ENCODE assay signal across 14 cellular contexts in genomic region chr2:74036450-74037175, GRCh38. TPM values are rescaled to one million over a fixed set of nuclear protein-coding genes. Genes with fewer than 3 reads are reported as not detected.
DNase-seq lines count a peak whose midpoint lies in the region; ATAC-seq, FAIRE-seq and TF ChIP-seq lines count a peak whose summit lies in the region.
"Had no signal": no experiment of that assay in that cellular context is flagged by ENCODE, and none has a peak within 500 bp of the region (broad histone marks: within the 10 kb centered on the region; RNA-seq: fewer than 3 reads in every experiment).

No MANE protein-coding gene starts in this region.

- peaks cover 72% of the 10 kb centered on the region for H3K4me1 ChIP-seq in GM12878 (ENCODE audit: control insufficient read depth, insufficient read depth, low read length)

- RAD21 ChIA-PET in GM12878 (lab: Charles Lee; ENCODE audit: unreplicated experiment), result interaction anchor here (0.7 to 3.2 kb wide), 10 partner anchors 10 to 208 kb away, joined by 3 to 11 read pairs (median 5); partner anchors contain the start of gene STAMBP

- peaks cover 3% of the 10 kb centered on the region; the same call in 1 of the 2 replicates for H4K20me1 ChIP-seq in GM12878 (ENCODE audit: control insufficient read depth, insufficient read depth)

- in situ Hi-C loops in GM12878 (cut with MboI), result no loop called here

- H3K27me3 Mint-ChIP-seq in activated CD4-positive, alpha-beta T cell treated with anti-CD3 and anti-CD28 coated beads, Interleukin-2, amount 10 ng/mL, durations not matched to agents 24 days and 14 days, result no peaks in the 10 kb centered on the region
- H3K27me3 Mint-ChIP-seq in osteocyte (ENCODE audit: unreplicated experiment), result no peaks in the 10 kb centered on the region

- no peak overlapping the region for H3K27ac Mint-ChIP-seq in activated CD4-positive, alpha-beta T cell treated with anti-CD3 and anti-CD28 coated beads, Interleukin-2, amount 10 ng/mL, durations not matched to agents 24 days and 14 days
- no peak overlapping the region for H3K27ac Mint-ChIP-seq in osteocyte (ENCODE audit: unreplicated experiment)

- TF ChIP-seq POLR2A in NB4 (IDR thresholded peaks at IDR 0.05; ENCODE audit: extremely low read depth, insufficient read length), result no peak
- TF ChIP-seq POLR2A in GM12878 (IDR thresholded peaks at IDR 0.05; ENCODE audit: low read depth, low read length), result no peak

- DNase-seq in activated CD4-positive, alpha-beta T cell treated with anti-CD3 and anti-CD28 coated beads, Interleukin-2, amount 10 ng/mL, durations not matched to agents 24 days and 14 days, result no peak
- no peak for DNase-seq in activated CD4-positive, alpha-beta T cell treated with anti-CD3 and anti-CD28 coated beads for 4 hours
- DNase-seq in NB4 (ENCODE audit: low read depth) (peak; percentile 54), GM12878 (ENCODE audit: low read depth, low spot score) (no peak), osteocyte (ENCODE audit: extremely low spot score, unreplicated experiment) (peak; percentile 44), NCI-H1436 (lab: John Stamatoyannopoulos, UW) (no peak), NCI-H1417 treated with DMSO at 0.1 percent for 48 hours (lab: John Stamatoyannopoulos, UW) (no peak)
- no peak for DNase-seq in NK-92 treated with Interleukin-12 subunit alpha and Interleukin-12 subunit beta, amount 100 ng/mL, for 24 hours (lab: John Stamatoyannopoulos, UW)
- DNase-seq: effector CD8-positive, alpha-beta T cell; left cardiac atrium; NCI-H1105; stimulated activated CD4-positive, alpha-beta T cell treated with anti-CD3 and anti-CD28 coated beads, Interleukin-12 subunit alpha, Interleukin-12 subunit beta, amount 100 ng/mL, for 4 hours had no signal

- peak overlapping the region; percentile 78 for H3K4me2 ChIP-seq in GM12878 (ENCODE audit: control insufficient read depth, insufficient read depth)

- TF ChIP-seq CTCF in NB4 (IDR thresholded peaks at IDR 0.05; ENCODE audit: low read depth, low read length) (no peak), GM12878 (IDR thresholded peaks at IDR 0.05 in 2 of 3, conservative IDR thresholded peaks at IDR 0.05 in 1 of 3; ENCODE audit: control insufficient read depth in 2 of 3, extremely low read depth in 1 of 3, insufficient read depth in 1 of 3, low read depth in 3 of 3, low read length in 3 of 3) (no peak), osteocyte (IDR thresholded peaks at IDR 0.05) (no peak)

- no peak for TF ChIP-seq RAD21 in GM12878 (IDR thresholded peaks at IDR 0.05; ENCODE audit: insufficient read depth, low read depth, low read length)

- ATAC-seq in GM12878, result no peak

- H3K4me3 Mint-ChIP-seq in activated CD4-positive, alpha-beta T cell treated with anti-CD3 and anti-CD28 coated beads, Interleukin-2, amount 10 ng/mL, durations not matched to agents 24 days and 14 days, result peak overlapping the region; percentile 20
- H3K4me3 Mint-ChIP-seq in osteocyte (ENCODE audit: unreplicated experiment), result no peak overlapping the region

- CTCF ChIA-PET in GM12878 (lab: Yijun Ruan, JAX), result interaction anchor here (0.6 to 1.6 kb wide), 6 partner anchors 16 to 212 kb away, joined by 3 to 6 read pairs (median 3); partner anchors contain the start of gene STAMBP

- H2AFZ ChIP-seq in GM12878 (ENCODE audit: control insufficient read depth, low read depth, low read length), result no peak overlapping the region

- H3K9me3 Mint-ChIP-seq in activated CD4-positive, alpha-beta T cell treated with anti-CD3 and anti-CD28 coated beads, Interleukin-2, amount 10 ng/mL, durations not matched to agents 24 days and 14 days, result no peaks in the 10 kb centered on the region
- H3K9me3 Mint-ChIP-seq in osteocyte (ENCODE audit: unreplicated experiment), result no peaks in the 10 kb centered on the region

- peaks cover 1 to 11% of the 10 kb centered on the region in 2 experiments; a peak in 3 of 4 replicates for H3K36me3 ChIP-seq in GM12878 (ENCODE audit: control insufficient read depth in 2 of 2, insufficient read depth in 2 of 2, low read length in 1 of 2)
- H3K36me3 ChIP-seq: gastroesophageal sphincter, vagina had no signal

- no peak for FAIRE-seq in GM12878 (lab: Jason Lieb, UNC)

- no TSS peak for BruUV-seq in GM12878 (replicated peaks; lab: Mats Ljungman, UMichigan)

- SMC1A ChIA-PET in GM12878 (lab: Charles Lee; ENCODE audit: uncharacterized antibody, unreplicated experiment), result interaction anchor here (0.5 to 3.5 kb wide), 12 partner anchors 11 to 126 kb away, joined by 3 to 17 read pairs (median 4); no protein-coding TSS in a partner anchor

- no peak for TF ChIP-seq EP300 in GM12878 (IDR thresholded peaks at IDR 0.05; ENCODE audit: borderline replicate concordance in 1 of 2, control insufficient read depth in 1 of 2, low read depth in 2 of 2, low read length in 2 of 2)

- H3K4me1 Mint-ChIP-seq in activated CD4-positive, alpha-beta T cell treated with anti-CD3 and anti-CD28 coated beads, Interleukin-2, amount 10 ng/mL, durations not matched to agents 24 days and 14 days, result peaks cover 63% of the 10 kb centered on the region
- H3K4me1 Mint-ChIP-seq in osteocyte (ENCODE audit: unreplicated experiment), result peaks cover 31% of the 10 kb centered on the region

- peaks cover 91% of the 10 kb centered on the region for H3K79me2 ChIP-seq in GM12878 (ENCODE audit: control insufficient read depth, insufficient read depth, low read length)

- no peaks in the 10 kb centered on the region for H3K9me3 ChIP-seq in GM12878 (replicated peaks; ENCODE audit: control insufficient read depth, insufficient read depth, low read length)
- H3K9me3 ChIP-seq: gastroesophageal sphincter, vagina had no signal

- H3K27ac ChIP-seq in GM12878 (ENCODE audit: control insufficient read depth, insufficient read depth), result peak overlapping the region; percentile 57
- H3K27ac ChIP-seq: gastroesophageal sphincter, vagina had no signal

- no peak overlapping the region for H3K9ac ChIP-seq in GM12878 (ENCODE audit: control insufficient read depth, insufficient read depth, low read length)

- intact Hi-C loops in activated CD4-positive, alpha-beta T cell treated with anti-CD3 and anti-CD28 coated beads, Interleukin-2, amount 10 ng/mL, durations not matched to agents 24 days and 14 days (cut with micrococcal nuclease), result no loop called here
- intact Hi-C loops in GM12878 (cut with micrococcal nuclease; ENCODE audit: unreplicated experiment), result no loop called here

- POLR2A ChIA-PET in GM12878 (lab: Charles Lee), result interaction anchor here (0.7 to 2.2 kb wide), 9 partner anchors 11 to 208 kb away, joined by 3 to 10 read pairs (median 4); partner anchors contain the start of genes STAMBP and TET3

- H3K36me3 Mint-ChIP-seq in activated CD4-positive, alpha-beta T cell treated with anti-CD3 and anti-CD28 coated beads, Interleukin-2, amount 10 ng/mL, durations not matched to agents 24 days and 14 days (ENCODE audit: low read depth), result peaks cover 5% of the 10 kb centered on the region
- no peaks in the 10 kb centered on the region for H3K36me3 Mint-ChIP-seq in osteocyte (ENCODE audit: unreplicated experiment)

- H3K4me3 ChIP-seq in NB4 (ENCODE audit: low read depth, low read length), result peak overlapping the region; percentile 16
- peak overlapping the region; percentile 35; the same call in 1 of the 2 replicates for H3K4me3 ChIP-seq in GM12878
- H3K4me3 ChIP-seq: gastroesophageal sphincter, vagina had no signal

- WGBS in GM12878 (ENCODE audit: insufficient coverage, insufficient replicate concordance, low lambda C conversion rate, missing lambda C conversion rate), result 46% methylated on average over 4 of the region's 4 CpGs

- H3K27me3 ChIP-seq in GM12878 (replicated peaks in 1 of 2; ENCODE audit: control insufficient read depth in 2 of 2, insufficient read depth in 2 of 2, low read length in 1 of 2), result no peaks in the 10 kb centered on the region
- H3K27me3 ChIP-seq: gastroesophageal sphincter, vagina had no signal

TF ChIP-seq in GM12878, 131 proteins besides CTCF, POLR2A, EP300 and RAD21 (continues in another document):
- TF ChIP-seq, protein P1, sequence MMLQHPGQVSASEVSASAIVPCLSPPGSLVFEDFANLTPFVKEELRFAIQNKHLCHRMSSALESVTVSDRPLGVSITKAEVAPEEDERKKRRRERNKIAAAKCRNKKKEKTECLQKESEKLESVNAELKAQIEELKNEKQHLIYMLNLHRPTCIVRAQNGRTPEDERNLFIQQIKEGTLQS (IDR thresholded peaks at IDR 0.05; ENCODE audit: borderline replicate concordance, extremely low read depth, low read depth, low read length), result no peak
- TF ChIP-seq, protein P2, sequence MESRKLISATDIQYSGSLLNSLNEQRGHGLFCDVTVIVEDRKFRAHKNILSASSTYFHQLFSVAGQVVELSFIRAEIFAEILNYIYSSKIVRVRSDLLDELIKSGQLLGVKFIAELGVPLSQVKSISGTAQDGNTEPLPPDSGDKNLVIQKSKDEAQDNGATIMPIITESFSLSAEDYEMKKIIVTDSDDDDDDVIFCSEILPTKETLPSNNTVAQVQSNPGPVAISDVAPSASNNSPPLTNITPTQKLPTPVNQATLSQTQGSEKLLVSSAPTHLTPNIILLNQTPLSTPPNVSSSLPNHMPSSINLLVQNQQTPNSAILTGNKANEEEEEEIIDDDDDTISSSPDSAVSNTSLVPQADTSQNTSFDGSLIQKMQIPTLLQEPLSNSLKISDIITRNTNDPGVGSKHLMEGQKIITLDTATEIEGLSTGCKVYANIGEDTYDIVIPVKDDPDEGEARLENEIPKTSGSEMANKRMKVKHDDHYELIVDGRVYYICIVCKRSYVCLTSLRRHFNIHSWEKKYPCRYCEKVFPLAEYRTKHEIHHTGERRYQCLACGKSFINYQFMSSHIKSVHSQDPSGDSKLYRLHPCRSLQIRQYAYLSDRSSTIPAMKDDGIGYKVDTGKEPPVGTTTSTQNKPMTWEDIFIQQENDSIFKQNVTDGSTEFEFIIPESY (IDR thresholded peaks at IDR 0.05), result no peak

RNA-seq across cellular contexts. Expression of gene TET3, which starts 51.9 kb away (rescaled TPM):
- total RNA-seq in activated CD4-positive, alpha-beta T cell treated with anti-CD3 and anti-CD28 coated beads, Interleukin-2, amount 10 ng/mL, durations not matched to agents 24 days and 14 days, result 20.7 and 22.0 TPM in 2 replicates
- total RNA-seq in GM12878 (2013; cell fraction: nucleolus; rRNA removed), result 80.8 and 86.7 TPM in 2 replicates
- total RNA-seq in GM12878 (2014; rRNA removed) (8.2 and 8.6 TPM in 2 replicates), GM12878 (2014; rRNA removed; fragmentation: Illumina TruSeq; extraction: Trizol) (7.9 and 8.3 TPM in 2 replicates), GM12878 (2021) (23.8 and 25.9 TPM in 2 replicates), osteocyte (26.5 and 27.5 TPM in 2 replicates)
- 6.2 TPM for polyA plus RNA-seq in GM12878 (2011; ENCODE audit: low read depth)
- polyA plus RNA-seq in GM12878 (2011; rRNA removed) (10.0 and 11.2 TPM in 2 replicates), GM12878 (2014; fragmentation: Illumina TruSeq; extraction: Trizol) (10.0 and 11.3 TPM in 2 replicates), GM12878 (2014; fragmentation: Nextera tagmentation; extraction: Ambion mirVana) (under 1 TPM; 0.77 to 0.84 TPM), GM12878 (2014; rRNA removed) (10.5 and 10.6 TPM in 2 replicates), GM12878 (2016; fragmentation: Nextera tagmentation; extraction: Ambion mirVana) (1 to 10 TPM; 2.1 to 2.7 TPM)
- 7.3 and 8.3 TPM in 2 replicates for polyA plus RNA-seq in GM12878 (2011; cell fraction: cytosol; rRNA removed)
- 27.5 and 29.7 TPM in 2 replicates for polyA plus RNA-seq in GM12878 (2011; cell fraction: nucleus; rRNA removed)
- polyA plus RNA-seq in GM12878 (2012), result 11.7 and 11.9 TPM in 2 replicates
- polyA minus RNA-seq in GM12878 (2011; rRNA and poly(A)+ RNA removed), result 14.6 and 21.8 TPM in 2 replicates
- polyA minus RNA-seq in GM12878 (2011; cell fraction: cytosol; rRNA and poly(A)+ RNA removed), result 10.1 and 12.2 TPM in 2 replicates
- polyA minus RNA-seq in GM12878 (2011; cell fraction: nucleus; rRNA and poly(A)+ RNA removed), result 15.4 and 28.9 TPM in 2 replicates

Comparison
In these comparisons a context has a peak if more than half of its experiments do, and no peak if none do; other contexts are left out.
1. DNase-seq: peak in NB4 (single experiment) and osteocyte (single experiment); none in activated CD4-positive, alpha-beta T cell treated with anti-CD3 and anti-CD28 coated beads, Interleukin-2, amount 10 ng/mL, durations not matched to agents 24 days and 14 days (single experiment), activated CD4-positive, alpha-beta T cell treated with anti-CD3 and anti-CD28 coated beads for 4 hours (0 of 2), GM12878 (single experiment), NK-92 treated with Interleukin-12 subunit alpha and Interleukin-12 subunit beta, amount 100 ng/mL, for 24 hours (single experiment), NCI-H1436 (single experiment) and NCI-H1417 treated with DMSO at 0.1 percent for 48 hours (single experiment).